12 cellular contexts compared by ENCODE assay signal in the genomic region with DNA sequence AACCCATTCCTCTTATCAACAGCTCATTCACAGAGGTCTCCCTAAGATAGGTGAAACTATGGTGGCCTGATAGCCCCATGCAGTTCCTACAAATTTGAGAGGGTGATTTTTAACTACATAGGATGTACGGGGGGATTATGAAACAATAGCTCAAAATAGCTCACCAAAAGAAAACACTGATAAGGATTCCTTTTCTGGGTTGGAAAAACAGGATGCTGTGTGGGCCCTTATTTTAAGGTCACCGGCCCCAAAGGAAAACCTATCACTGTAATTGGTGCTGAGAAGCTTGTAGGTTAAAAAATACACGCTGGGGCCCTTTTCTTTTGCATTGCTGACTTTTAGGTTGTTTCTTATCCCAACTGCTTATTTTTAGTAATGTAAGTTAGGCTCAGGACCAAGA.
"Had no signal": no experiment of that assay in that cellular context is flagged by ENCODE, and none has a peak within 500 bp of the region (broad histone marks: within the 10 kb centered on the region; RNA-seq: fewer than 3 reads in every experiment).

No MANE protein-coding gene starts in this region.

- H3K36me3 Mint-ChIP-seq: natural killer cell had no signal

- H3K27me3 Mint-ChIP-seq: dendritic cell treated with granulocyte-macrophage colony-stimulating factor and Interleukin-4, amounts not matched to agents 40 ng/mL and 50 ng/mL, for 4 days; type B pancreatic cell had no signal

- H3K4me3 ChIP-seq: left lung, smooth muscle cell had no signal

- H3K4me1 Mint-ChIP-seq: natural killer cell had no signal

- H3K4me1 ChIP-seq: left lung had no signal

- H3K9me3 Mint-ChIP-seq: dendritic cell treated with granulocyte-macrophage colony-stimulating factor and Interleukin-4, amounts not matched to agents 40 ng/mL and 50 ng/mL, for 4 days; mesothelial cell of epicardium; neural crest cell; type B pancreatic cell had no signal

- H3K27ac ChIP-seq: left lung had no signal

- H3K27me3 ChIP-seq: left lung had no signal

- H3K36me3 ChIP-seq: left lung had no signal

- H3K4me3 Mint-ChIP-seq: dendritic cell treated with granulocyte-macrophage colony-stimulating factor and Interleukin-4, amounts not matched to agents 40 ng/mL and 50 ng/mL, for 4 days; mesothelial cell of epicardium; natural killer cell; neural crest cell; type B pancreatic cell had no signal

- ATAC-seq: esophagus mucosa, left lung, natural killer cell had no signal

- H3K27ac Mint-ChIP-seq: dendritic cell treated with granulocyte-macrophage colony-stimulating factor and Interleukin-4, amounts not matched to agents 40 ng/mL and 50 ng/mL, for 4 days; mesothelial cell of epicardium; natural killer cell had no signal

- DNase-seq: islet precursor cell; left lung; natural killer cell; posterior cingulate gyrus; stimulated activated CD4-positive, alpha-beta T cell treated with anti-CD3 and anti-CD28 coated beads, Interleukin-2, amount 100 ng/mL, for 48 hours; stimulated activated naive CD4-positive, alpha-beta T cell treated with Interleukin-2 at 50 U/mL for 16 hours had no signal

- H3K9me3 ChIP-seq: left lung had no signal

- H3K4me2 ChIP-seq: smooth muscle cell had no signal
